Comparison of ENCODE assay signal across 14 cellular contexts in the genomic region with DNA sequence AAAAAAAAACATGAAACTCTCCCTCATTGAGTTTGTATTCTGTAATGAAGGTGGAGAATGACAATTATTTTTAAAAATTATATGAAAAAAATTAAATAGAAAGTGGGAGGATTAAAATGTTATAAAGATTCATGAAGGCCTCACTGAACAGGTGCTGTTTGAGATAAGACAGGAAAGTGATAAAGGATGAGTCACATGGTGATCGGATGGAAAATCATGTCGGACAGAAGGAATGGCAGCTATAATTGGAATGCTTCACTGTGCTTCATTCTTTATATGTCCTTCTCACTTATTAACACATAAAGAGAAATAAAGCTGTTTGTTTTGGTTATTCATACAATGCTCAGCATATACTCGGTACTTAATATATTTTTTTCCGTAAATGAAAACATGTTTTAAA.
DNase-seq lines count a peak whose midpoint lies in the region; ATAC-seq, FAIRE-seq and TF ChIP-seq lines count a peak whose summit lies in the region.
"Had no signal": no experiment of that assay in that cellular context is flagged by ENCODE, and none has a peak within 500 bp of the region (broad histone marks: within the 10 kb centered on the region; RNA-seq: fewer than 3 reads in every experiment).

No MANE protein-coding gene starts in this region.

- H3K36me3 ChIP-seq in mesenchymal stem cell (ENCODE audit: control insufficient read depth in 1 of 2, insufficient read depth in 2 of 2, low read depth in 1 of 2, low read length in 2 of 2): no peaks in the 10 kb centered on the region
- H3K36me3 ChIP-seq: lower lobe of right lung, tibial nerve had no signal

- H2AK5ac ChIP-seq in mesenchymal stem cell (ENCODE audit: low read length, severe bottlenecking): no peak overlapping the region

- no peak for TF ChIP-seq POLR2A in GM12892 (IDR thresholded peaks at IDR 0.05; ENCODE audit: low read depth, low read length)

- H3K23ac ChIP-seq in mesenchymal stem cell (ENCODE audit: low read length in 2 of 2): no peak overlapping the region

- H3K14ac ChIP-seq in mesenchymal stem cell (ENCODE audit: low read length in 2 of 2): no peak overlapping the region

- no peak overlapping the region for H4K91ac ChIP-seq in mesenchymal stem cell (ENCODE audit: low read length)

- H2BK15ac ChIP-seq in mesenchymal stem cell (ENCODE audit: low read depth, poor library complexity, severe bottlenecking): no peak overlapping the region

- no peak for FAIRE-seq in GM12892 (lab: Jason Lieb, UNC)

- TF ChIP-seq CTCF in AG10803 (conservative IDR thresholded peaks at IDR 0.05; ENCODE audit: low read length) (no peak), choroid plexus epithelial cell (conservative IDR thresholded peaks at IDR 0.05; ENCODE audit: low read depth, low read length) (no peak)

- H3K27ac ChIP-seq in mesenchymal stem cell (ENCODE audit: low read length, poor library complexity, severe bottlenecking) (peak overlapping the region; percentile 79), substantia nigra (ENCODE audit: low read depth, low read length, poor library complexity, severe bottlenecking) (no peak overlapping the region)
- H3K27ac ChIP-seq: lower lobe of right lung had no signal

- peaks cover 3% of the 10 kb centered on the region for H3K4me1 ChIP-seq in mesenchymal stem cell (ENCODE audit: control insufficient read depth, insufficient read depth, low read depth, low read length)
- H3K4me1 ChIP-seq: lower lobe of right lung, tibial nerve had no signal

- no peak overlapping the region for H2BK12ac ChIP-seq in mesenchymal stem cell (ENCODE audit: low read length in 2 of 2)

- ATAC-seq in GM21825 (IDR thresholded peaks at IDR 0.05; ENCODE audit: unreplicated experiment) (no peak), GM18517 (IDR thresholded peaks at IDR 0.05; ENCODE audit: unreplicated experiment) (no peak)
- ATAC-seq: lower lobe of right lung had no signal

- no peak for DNase-seq in AG10803 (ENCODE audit: low read depth)
- DNase-seq in OCI-M1 (lab: John Stamatoyannopoulos, UW): peak; percentile 20
- peak; percentile 26 for DNase-seq in choroid plexus epithelial cell (ENCODE audit: low read depth)
- peak; percentile 54 for DNase-seq in mesenchymal stem cell
- DNase-seq in substantia nigra (lab: John Stamatoyannopoulos, UW): no peak
- no peak for DNase-seq in GM12892 (ENCODE audit: insufficient read length)
- DNase-seq: aorta; DMS 273 treated with DMSO at 0.1 percent for 48 hours; effector memory CD4-positive, alpha-beta T cell; lower lobe of right lung; T-helper 17 cell had no signal

- H3K4me3 ChIP-seq in AG10803 (ENCODE audit: low read length) (peak overlapping the region; percentile 50), choroid plexus epithelial cell (ENCODE audit: low read depth, low read length) (no peak overlapping the region), mesenchymal stem cell (ENCODE audit: insufficient read depth in 1 of 2, low read depth in 1 of 2, low read length in 2 of 2) (peak overlapping the region in 1 of 2 experiments; percentile 58)
- H3K4me3 ChIP-seq: lower lobe of right lung had no signal

- no peak overlapping the region for H2BK120ac ChIP-seq in mesenchymal stem cell (ENCODE audit: low read depth, low read length)

- H2AFZ ChIP-seq in mesenchymal stem cell (ENCODE audit: low read depth, low read length): no peak overlapping the region

- H4K8ac ChIP-seq in mesenchymal stem cell (ENCODE audit: low read length): no peak overlapping the region

- H3K27me3 ChIP-seq in mesenchymal stem cell (ENCODE audit: control insufficient read depth in 1 of 2, insufficient read depth in 1 of 2, low read length in 2 of 2): no peaks in the 10 kb centered on the region
- H3K27me3 ChIP-seq: tibial nerve had no signal

- H3K4ac ChIP-seq in mesenchymal stem cell (ENCODE audit: low read depth in 1 of 2, low read length in 2 of 2): no peak overlapping the region

- H2BK5ac ChIP-seq in mesenchymal stem cell (ENCODE audit: low read depth, low read length, poor library complexity, severe bottlenecking): no peak overlapping the region

- WGBS in mesenchymal stem cell: no CpG with 5 or more reads among the region's 4 CpGs

- H3K9ac ChIP-seq in mesenchymal stem cell (ENCODE audit: low read length): peak overlapping the region; percentile 90

- no peaks in the 10 kb centered on the region for H3K79me1 ChIP-seq in mesenchymal stem cell (replicated peaks; ENCODE audit: low read length, poor library complexity, severe bottlenecking)

- H3K18ac ChIP-seq in mesenchymal stem cell (ENCODE audit: low read depth in 1 of 2, low read length in 2 of 2): no peak overlapping the region

- no peaks in the 10 kb centered on the region for H3K9me3 ChIP-seq in mesenchymal stem cell (ENCODE audit: control insufficient read depth, low read length)
- H3K9me3 ChIP-seq: lower lobe of right lung, tibial nerve had no signal

- H3K4me2 ChIP-seq in mesenchymal stem cell (ENCODE audit: low read length, poor library complexity, severe bottlenecking): no peak overlapping the region

Comparison
In these comparisons a context has a peak if more than half of its experiments do, and no peak if none do; other contexts are left out.
1. DNase-seq: peak in OCI-M1 (single experiment), choroid plexus epithelial cell (single experiment) and mesenchymal stem cell (single experiment); none in AG10803 (single experiment), substantia nigra (0 of 49) and GM12892 (single experiment).